ENCODE assay signal across 1 cellular context in the genomic region with DNA sequence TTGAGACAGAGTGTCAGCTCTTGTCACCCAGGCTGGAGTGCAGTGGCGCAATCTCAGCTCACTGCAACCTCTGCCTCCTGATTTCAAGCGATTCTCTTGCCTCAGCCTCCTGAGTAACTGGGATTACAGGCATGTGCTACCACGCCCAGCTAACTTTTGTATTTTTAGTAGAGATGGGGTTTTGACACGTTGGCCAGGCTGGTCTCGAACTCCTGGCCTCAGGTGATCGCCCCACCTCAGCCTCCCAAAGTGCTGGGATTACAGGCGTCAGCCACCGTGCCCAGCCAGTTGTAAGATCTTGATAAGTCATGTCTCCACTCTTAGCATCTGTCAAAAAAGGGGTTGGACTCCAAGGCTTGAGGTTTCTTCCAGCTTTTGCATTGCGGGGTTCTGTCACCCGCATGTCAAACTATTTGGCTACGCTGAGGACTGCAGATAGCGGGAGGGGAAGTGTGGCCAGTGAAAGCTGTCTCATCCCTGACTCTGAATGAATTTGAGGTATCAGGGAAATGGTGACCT.
A peak's percentile ranks its signal among the peaks of the same experiment; 100 is the strongest.
TF ChIP-seq lines count a peak whose summit lies in the region.

No MANE protein-coding gene starts in this region.

TF ChIP-seq in K562, 482 proteins besides CTCF, POLR2A, EP300 and RAD21 (continued from another document):
- TF ChIP-seq, protein P1, sequence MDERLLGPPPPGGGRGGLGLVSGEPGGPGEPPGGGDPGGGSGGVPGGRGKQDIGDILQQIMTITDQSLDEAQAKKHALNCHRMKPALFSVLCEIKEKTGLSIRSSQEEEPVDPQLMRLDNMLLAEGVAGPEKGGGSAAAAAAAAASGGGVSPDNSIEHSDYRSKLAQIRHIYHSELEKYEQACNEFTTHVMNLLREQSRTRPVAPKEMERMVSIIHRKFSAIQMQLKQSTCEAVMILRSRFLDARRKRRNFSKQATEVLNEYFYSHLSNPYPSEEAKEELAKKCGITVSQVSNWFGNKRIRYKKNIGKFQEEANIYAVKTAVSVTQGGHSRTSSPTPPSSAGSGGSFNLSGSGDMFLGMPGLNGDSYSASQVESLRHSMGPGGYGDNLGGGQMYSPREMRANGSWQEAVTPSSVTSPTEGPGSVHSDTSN (CRISPR knock-in tag; IDR thresholded peaks at IDR 0.05; ENCODE audit: low read depth), result peak; percentile 52
- TF ChIP-seq, protein P1 (tag; conservative IDR thresholded peaks at IDR 0.05; ENCODE audit: low read depth), result peak; percentile 64; the same call in 1 of the 2 replicates
- TF ChIP-seq C11orf30 (IDR thresholded peaks at IDR 0.05; ENCODE audit: low read depth), result peak; percentile 9; the same call in 1 of the 2 replicates
- peak; percentile 76 for TF ChIP-seq CXXC5 (CRISPR knock-in tag; IDR thresholded peaks at IDR 0.05)
- peak; percentile 89 for TF ChIP-seq MEIS2 (IDR thresholded peaks at IDR 0.05; ENCODE audit: partially characterized antibody)
- TF ChIP-seq GATA2 (CRISPR knock-in tag; IDR thresholded peaks at IDR 0.05), result peak; percentile 68
- TF ChIP-seq ATF7 (IDR thresholded peaks at IDR 0.05), result peak; percentile 38
- peak; percentile 71 for TF ChIP-seq ARID1B (IDR thresholded peaks at IDR 0.05)
- TF ChIP-seq CBFA2T3 (IDR thresholded peaks at IDR 0.05), result peak; percentile 66
- peak; percentile 52; the same call in 1 of the 2 replicates for TF ChIP-seq MEF2D (tag; conservative IDR thresholded peaks at IDR 0.05; ENCODE audit: low read depth)
- TF ChIP-seq NFIC (IDR thresholded peaks at IDR 0.05), result peak; percentile 32
- peak; percentile 67 for TF ChIP-seq SOX6 (IDR thresholded peaks at IDR 0.05)
TF ChIP-seq in K562: peak in this region for 62; not testable (repeated sequence) for 420.
